ENCODE assay signal across 18 cellular contexts in genomic region chr17:16975744-16976625, GRCh38. TPM values are rescaled to one million over a fixed set of nuclear protein-coding genes. Genes with fewer than 3 reads are reported as not detected.
DNase-seq lines count a peak whose midpoint lies in the region; ATAC-seq, FAIRE-seq and TF ChIP-seq lines count a peak whose summit lies in the region.
"Had no signal": no experiment of that assay in that cellular context is flagged by ENCODE, and none has a peak within 500 bp of the region (broad histone marks: within the 10 kb centered on the region; RNA-seq: fewer than 3 reads in every experiment).

No MANE protein-coding gene starts in this region.

- H2BK5ac ChIP-seq in H9 (ENCODE audit: insufficient read length, low read length) = no peak overlapping the region

- H3K27me3 ChIP-seq in BLaER1 treated with 17β-estradiol and CSF1 and Interleukin-3, amounts not matched to agents 10 nM and 100 nM = peaks cover 0 to 1% (median 0%) of the 10 kb centered on the region in 11 experiments; a peak in 2 of 22 replicates
- H3K27me3 ChIP-seq in SJCRH30 = peaks cover 60% of the 10 kb centered on the region
- H3K27me3 ChIP-seq in H9 (ENCODE audit: insufficient read depth, low read length) = no peaks in the 10 kb centered on the region
- H3K27me3 ChIP-seq: right atrium auricular region had no signal

- H2BK15ac ChIP-seq in H9 (ENCODE audit: low read depth, low read length) = no peak overlapping the region

- H4K91ac ChIP-seq in H9 (ENCODE audit: insufficient read length, low read depth, low read length) = no peak overlapping the region

- no peaks in the 10 kb centered on the region for H3K79me1 ChIP-seq in H9 (ENCODE audit: insufficient read depth, low read depth, low read length, poor library complexity, severe bottlenecking)

- no peak overlapping the region for H2AK5ac ChIP-seq in H9 (ENCODE audit: insufficient read length, low read length)

- no peak overlapping the region for H4K5ac ChIP-seq in H9 (ENCODE audit: insufficient read length, low read depth, low read length)

- H3K36me3 ChIP-seq in BLaER1 treated with 17β-estradiol and CSF1 and Interleukin-3, amounts not matched to agents 10 nM and 100 nM = no peaks in the 10 kb centered on the region
- no peaks in the 10 kb centered on the region for H3K36me3 ChIP-seq in SJCRH30
- H3K36me3 ChIP-seq: right atrium auricular region had no signal

- peak; percentile 66 for TF ChIP-seq POLR2A in GM12892 (IDR thresholded peaks at IDR 0.05; ENCODE audit: low read depth, low read length)

- H3K4me2 ChIP-seq in BLaER1 treated with 17β-estradiol and CSF1 and Interleukin-3, amounts not matched to agents 10 nM and 100 nM = peak overlapping the region; percentile 72 to 91 (median 89)
- H3K4me2 ChIP-seq in H9 (ENCODE audit: insufficient read depth, insufficient read length, low read length) = no peak overlapping the region

- peaks cover 15% of the 10 kb centered on the region for H3K4me1 Mint-ChIP-seq in activated CD8-positive, alpha-beta T cell treated with anti-CD3 and anti-CD28 coated beads, Interleukin-2, amount 10 ng/mL, durations not matched to agents 7 days and 5 days (ENCODE audit: low read depth)
- H3K4me1 Mint-ChIP-seq in H9 = peaks cover 10 to 17% of the 10 kb centered on the region in 2 experiments

- H3K4ac ChIP-seq in H9 (ENCODE audit: low read depth, low read length) = no peak overlapping the region

- H3K9me3 Mint-ChIP-seq in activated CD8-positive, alpha-beta T cell treated with anti-CD3 and anti-CD28 coated beads, Interleukin-2, amount 10 ng/mL, durations not matched to agents 7 days and 5 days (ENCODE audit: insufficient read depth) = no peaks in the 10 kb centered on the region
- no peaks in the 10 kb centered on the region; a peak in 1 of 5 replicates for H3K9me3 Mint-ChIP-seq in H9
- H3K9me3 Mint-ChIP-seq: activated naive CD4-positive, alpha-beta T cell treated with anti-CD3 and anti-CD28 coated beads, Interleukin-2, amount 50 U/mL, for 24 hours; nephron progenitor cell had no signal

- H2AFZ ChIP-seq in H9 (ENCODE audit: low read length) = no peak overlapping the region

- no peak for DNase-seq in GM12892 (ENCODE audit: insufficient read length)
- no peak for DNase-seq in activated CD8-positive, alpha-beta T cell treated with anti-CD3 and anti-CD28 coated beads, Interleukin-2, amount 10 ng/mL, durations not matched to agents 7 days and 5 days
- no peak for DNase-seq in SJCRH30
- no peak for DNase-seq in cardiac septum (ENCODE audit: low spot score)
- DNase-seq in H9 = no peak
- DNase-seq: DMS79 treated with DMSO at 0.1 percent for 48 hours; erythroblast; NCI-H2227 treated with DMSO at 0.1 percent for 48 hours; nephron progenitor cell; stimulated activated CD4-positive, alpha-beta T cell treated with anti-CD3 and anti-CD28 coated beads, Interleukin-4, amount 100 ng/mL, for 4 hours had no signal

- no peaks in the 10 kb centered on the region for H3K79me2 ChIP-seq in H9 (ENCODE audit: insufficient read depth, low read length)

- H3K27ac Mint-ChIP-seq in activated CD8-positive, alpha-beta T cell treated with anti-CD3 and anti-CD28 coated beads, Interleukin-2, amount 10 ng/mL, durations not matched to agents 7 days and 5 days = peak overlapping the region; percentile 43
- no peak overlapping the region for H3K27ac Mint-ChIP-seq in H9
- H3K27ac Mint-ChIP-seq: nephron progenitor cell had no signal

- no peak overlapping the region for H2BK20ac ChIP-seq in H9 (ENCODE audit: low read depth, low read length, poor library complexity, severe bottlenecking)

- no peaks in the 10 kb centered on the region for H3K23me2 ChIP-seq in H9 (ENCODE audit: insufficient read length, low read depth, low read length, poor library complexity, severe bottlenecking)

- H2BK12ac ChIP-seq in H9 (ENCODE audit: insufficient read length, low read depth, low read length) = no peak overlapping the region

- no peak overlapping the region for H3K23ac ChIP-seq in H9 (ENCODE audit: insufficient read length, low read depth, low read length)

- peak overlapping the region in 5 of 11 experiments; percentile 22 to 57 (median 31); a peak in 9 of 22 replicates for H3K9ac ChIP-seq in BLaER1 treated with 17β-estradiol and CSF1 and Interleukin-3, amounts not matched to agents 10 nM and 100 nM
- H3K9ac ChIP-seq in H9 (ENCODE audit: extremely low read depth, insufficient read length, low read length) = no peak overlapping the region

- peaks cover 84 to 100% (median 100%) of the 10 kb centered on the region in 10 experiments for H3K4me1 ChIP-seq in BLaER1 treated with 17β-estradiol and CSF1 and Interleukin-3, amounts not matched to agents 10 nM and 100 nM
- peaks cover 13% of the 10 kb centered on the region; the same call in 1 of the 2 replicates for H3K4me1 ChIP-seq in SJCRH30
- no peaks in the 10 kb centered on the region for H3K4me1 ChIP-seq in H9 (ENCODE audit: insufficient read depth, low read length)
- H3K4me1 ChIP-seq: right atrium auricular region had no signal

- H4K8ac ChIP-seq in H9 (replicated peaks; ENCODE audit: insufficient read length, low read depth, low read length) = no peak overlapping the region

- TF ChIP-seq CTCF in H9 (conservative IDR thresholded peaks at IDR 0.05) = no peak

- no peak overlapping the region for H3K18ac ChIP-seq in H9 (ENCODE audit: insufficient read length, low read depth, low read length)

- peaks cover 6% of the 10 kb centered on the region for H3K27me3 Mint-ChIP-seq in activated CD8-positive, alpha-beta T cell treated with anti-CD3 and anti-CD28 coated beads, Interleukin-2, amount 10 ng/mL, durations not matched to agents 7 days and 5 days (ENCODE audit: low read depth)
- H3K27me3 Mint-ChIP-seq in H9 (ENCODE audit: low read depth) = no peaks in the 10 kb centered on the region; the same call in none of the 2 replicates
- H3K27me3 Mint-ChIP-seq: activated naive CD4-positive, alpha-beta T cell treated with anti-CD3 and anti-CD28 coated beads, Interleukin-2, amount 50 U/mL, for 24 hours had no signal

- H3K4me3 ChIP-seq in BLaER1 treated with 17β-estradiol and CSF1 and Interleukin-3, amounts not matched to agents 10 nM and 100 nM = peak overlapping the region in 2 of 10 experiments; percentile 1 to 5; a peak in 3 of 20 replicates
- no peak overlapping the region for H3K4me3 ChIP-seq in SJCRH30
- H3K4me3 ChIP-seq: right atrium auricular region had no signal

- H3T11ph ChIP-seq in H9 (ENCODE audit: low read length) = no peak overlapping the region

- CTCF ChIA-PET in activated CD8-positive, alpha-beta T cell treated with anti-CD3 and anti-CD28 coated beads, Interleukin-2, amount 10 ng/mL, durations not matched to agents 7 days and 5 days (lab: Charles Lee) = interaction anchor here (1.2 to 3.4 kb wide), 3 partner anchors 12 to 16 kb away, joined by 3 to 11 read pairs (median 8); no protein-coding TSS in a partner anchor

- H3K36me3 Mint-ChIP-seq in activated CD8-positive, alpha-beta T cell treated with anti-CD3 and anti-CD28 coated beads, Interleukin-2, amount 10 ng/mL, durations not matched to agents 7 days and 5 days (ENCODE audit: low read depth) = no peaks in the 10 kb centered on the region
- no peaks in the 10 kb centered on the region for H3K36me3 Mint-ChIP-seq in H9 (ENCODE audit: insufficient read depth in 1 of 3, low read depth in 3 of 3)
- H3K36me3 Mint-ChIP-seq: activated naive CD4-positive, alpha-beta T cell treated with anti-CD3 and anti-CD28 coated beads, Interleukin-2, amount 50 U/mL, for 24 hours had no signal

- no peaks in the 10 kb centered on the region for H4K20me1 ChIP-seq in BLaER1 treated with 17β-estradiol and CSF1 and Interleukin-3, amounts not matched to agents 10 nM and 100 nM
- H4K20me1 ChIP-seq in H9 (ENCODE audit: control insufficient read depth, insufficient read depth, insufficient read length) = no peaks in the 10 kb centered on the region

- H3K9me3 ChIP-seq in BLaER1 treated with 17β-estradiol and CSF1 and Interleukin-3, amounts not matched to agents 10 nM and 100 nM (replicated peaks in 1 of 11) = no peaks in the 10 kb centered on the region
- 0 out of 2 replicates have a peak, but pooled peaks cover 5% of the 10 kb centered on the region for H3K9me3 ChIP-seq in SJCRH30 (replicated peaks)
- H3K9me3 ChIP-seq in H9 (ENCODE audit: control insufficient read depth, low read depth, low read length) = no peaks in the 10 kb centered on the region
- H3K9me3 ChIP-seq: right atrium auricular region had no signal

- H2BK120ac ChIP-seq in H9 (ENCODE audit: low read depth, low read length, poor library complexity, severe bottlenecking) = no peak overlapping the region

- intact Hi-C loops in cardiac septum (cut with DNase I) = no loop called here

- POLR2A ChIA-PET in activated CD8-positive, alpha-beta T cell treated with anti-CD3 and anti-CD28 coated beads, Interleukin-2, amount 10 ng/mL, durations not matched to agents 7 days and 5 days (lab: Charles Lee) = interaction anchor here (1.6 kb wide), 1 partner anchor 14 kb away, joined by 4 read pairs; no protein-coding TSS in a partner anchor

- no peak overlapping the region for H3K14ac ChIP-seq in H9 (ENCODE audit: insufficient read depth, low read length)

- peak overlapping the region in 8 of 11 experiments; percentile 9 to 54 (median 26); a peak in 14 of 22 replicates for H3K27ac ChIP-seq in BLaER1 treated with 17β-estradiol and CSF1 and Interleukin-3, amounts not matched to agents 10 nM and 100 nM
- H3K27ac ChIP-seq in SJCRH30 (no peak overlapping the region), H9 (ENCODE audit: insufficient read length, low read depth, low read length) (no peak overlapping the region)
- H3K27ac ChIP-seq: right atrium auricular region had no signal

- ATAC-seq in HG03108 (IDR thresholded peaks at IDR 0.05; ENCODE audit: unreplicated experiment) (peak; percentile 15), HG03442 (IDR thresholded peaks at IDR 0.05; ENCODE audit: unreplicated experiment) (no peak)
- ATAC-seq in activated CD8-positive, alpha-beta T cell treated with anti-CD3 and anti-CD28 coated beads, Interleukin-2, amount 10 ng/mL, durations not matched to agents 7 days and 5 days = no peak
- ATAC-seq: left lobe of liver had no signal

- no CpG with 5 or more reads among the region's 10 CpGs for WGBS in H9 (ENCODE audit: extremely low coverage, insufficient read length, low lambda C conversion rate)

- H3K56ac ChIP-seq in H9 (ENCODE audit: insufficient read length, low read depth, low read length) = no peak overlapping the region

- peak; percentile 88 for FAIRE-seq in GM12892 (lab: Jason Lieb, UNC)

- H3K4me3 Mint-ChIP-seq in activated CD8-positive, alpha-beta T cell treated with anti-CD3 and anti-CD28 coated beads, Interleukin-2, amount 10 ng/mL, durations not matched to agents 7 days and 5 days = no peak overlapping the region
- H3K4me3 Mint-ChIP-seq in H9 = no peak overlapping the region
- H3K4me3 Mint-ChIP-seq: activated naive CD4-positive, alpha-beta T cell treated with anti-CD3 and anti-CD28 coated beads, Interleukin-2, amount 50 U/mL, for 24 hours; nephron progenitor cell had no signal

RNA-seq across cellular contexts. Expression of gene TNFRSF13B, which starts 4.1 kb away (rescaled TPM):
- 141 TPM for polyA plus RNA-seq in GM12892 (2012; ENCODE audit: missing spikeins)
- not detected for total RNA-seq in activated CD8-positive, alpha-beta T cell treated with anti-CD3 and anti-CD28 coated beads, Interleukin-2, amount 10 ng/mL, durations not matched to agents 7 days and 5 days
- total RNA-seq in SJCRH30 (2014; rRNA removed; shearing (Covaris generic)) = not detected in 2 replicates
- not detected for total RNA-seq in cardiac septum
- total RNA-seq in H9 (2021) = 0.11 and 0.28 TPM in 2 replicates
- total RNA-seq: left lobe of liver; right atrium auricular region; T-helper 1 cell treated with Interleukin-12 subunit alpha and Interleukin-12 subunit beta and Interleukin-4 antibody, amounts not matched to agents 30 ng/mL and 1 ng/mL, for 36 hours had no signal
- polyA plus RNA-seq: BJ had no signal

Comparison
In these comparisons a context has a peak if more than half of its experiments do, and no peak if none do; other contexts are left out.
1. H3K27ac ChIP-seq: peak in BLaER1 treated with 17β-estradiol and CSF1 and Interleukin-3, amounts not matched to agents 10 nM and 100 nM (8 of 11); none in SJCRH30 (single experiment) and H9 (single experiment).